In the genomic region with DNA sequence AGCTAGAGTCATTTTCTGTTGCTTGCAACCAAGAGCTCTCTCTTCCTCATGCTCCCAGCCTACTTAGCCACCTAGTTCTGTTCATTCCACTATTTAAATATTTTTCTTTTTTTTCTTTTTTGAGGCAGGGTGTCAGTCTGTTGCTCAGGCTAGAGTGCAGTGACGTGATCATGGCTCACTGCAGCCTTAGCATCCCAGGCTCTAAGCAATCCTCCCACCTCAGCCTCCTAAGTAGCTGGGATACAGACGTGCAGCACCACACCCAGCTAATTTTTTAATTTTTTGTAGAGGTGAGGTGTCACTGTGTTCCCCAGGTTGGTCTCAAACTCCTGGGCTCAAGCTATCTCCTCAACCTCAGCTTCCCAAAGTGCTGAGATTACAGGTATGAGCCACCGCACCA, we compare ENCODE assay signal across 1 cellular context.
TF ChIP-seq lines count a peak whose summit lies in the region.

No MANE protein-coding gene starts in this region.

TF ChIP-seq in K562, 482 proteins besides CTCF, POLR2A, EP300 and RAD21:
- TF ChIP-seq, protein P1, sequence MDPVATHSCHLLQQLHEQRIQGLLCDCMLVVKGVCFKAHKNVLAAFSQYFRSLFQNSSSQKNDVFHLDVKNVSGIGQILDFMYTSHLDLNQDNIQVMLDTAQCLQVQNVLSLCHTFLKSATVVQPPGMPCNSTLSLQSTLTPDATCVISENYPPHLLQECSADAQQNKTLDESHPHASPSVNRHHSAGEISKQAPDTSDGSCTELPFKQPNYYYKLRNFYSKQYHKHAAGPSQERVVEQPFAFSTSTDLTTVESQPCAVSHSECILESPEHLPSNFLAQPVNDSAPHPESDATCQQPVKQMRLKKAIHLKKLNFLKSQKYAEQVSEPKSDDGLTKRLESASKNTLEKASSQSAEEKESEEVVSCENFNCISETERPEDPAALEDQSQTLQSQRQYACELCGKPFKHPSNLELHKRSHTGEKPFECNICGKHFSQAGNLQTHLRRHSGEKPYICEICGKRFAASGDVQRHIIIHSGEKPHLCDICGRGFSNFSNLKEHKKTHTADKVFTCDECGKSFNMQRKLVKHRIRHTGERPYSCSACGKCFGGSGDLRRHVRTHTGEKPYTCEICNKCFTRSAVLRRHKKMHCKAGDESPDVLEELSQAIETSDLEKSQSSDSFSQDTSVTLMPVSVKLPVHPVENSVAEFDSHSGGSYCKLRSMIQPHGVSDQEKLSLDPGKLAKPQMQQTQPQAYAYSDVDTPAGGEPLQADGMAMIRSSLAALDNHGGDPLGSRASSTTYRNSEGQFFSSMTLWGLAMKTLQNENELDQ (CRISPR knock-in tag; IDR thresholded peaks at IDR 0.05; ENCODE audit: borderline replicate concordance): no peak
